Comparison of ENCODE assay signal across 35 cellular contexts in genomic region chr12:106680280-106680679, GRCh38.
DNase-seq lines count a peak whose midpoint lies in the region; ATAC-seq, FAIRE-seq and TF ChIP-seq lines count a peak whose summit lies in the region.
"Had no signal": no experiment of that assay in that cellular context is flagged by ENCODE, and none has a peak within 500 bp of the region (broad histone marks: within the 10 kb centered on the region; RNA-seq: fewer than 3 reads in every experiment).

No MANE protein-coding gene starts in this region.

- no peak for FAIRE-seq in HepG2 (lab: Jason Lieb, UNC)
- FAIRE-seq: A204.1, A549, D721Med had no signal

- H2AFZ ChIP-seq in HepG2 (ENCODE audit: low read length), result no peak overlapping the region

- H3K4me3 ChIP-seq in right lobe of liver, result no peak overlapping the region
- no peak overlapping the region for H3K4me3 ChIP-seq in HepG2 (replicated peaks in 1 of 3; ENCODE audit: insufficient read depth in 1 of 3, low read depth in 2 of 3, low read length in 3 of 3)
- H3K4me3 ChIP-seq: A549; BLaER1; BLaER1 treated with 17β-estradiol and CSF1 and Interleukin-3, amounts not matched to agents 10 nM and 100 nM had no signal

- H4K20me1 ChIP-seq in HepG2 (ENCODE audit: insufficient read depth, low read length), result no peaks in the 10 kb centered on the region
- H4K20me1 ChIP-seq: BLaER1; BLaER1 treated with 17β-estradiol and CSF1 and Interleukin-3, amounts not matched to agents 10 nM and 100 nM had no signal

- peaks cover 4% of the 10 kb centered on the region for H3K9me3 Mint-ChIP-seq in neural crest cell
- no peaks in the 10 kb centered on the region for H3K9me3 Mint-ChIP-seq in activated CD4-positive, alpha-beta T cell treated with anti-CD3 and anti-CD28 coated beads, Interleukin-2, amount 10 ng/mL, durations not matched to agents 7 days and 5 days
- H3K9me3 Mint-ChIP-seq: CD4-positive, alpha-beta memory T cell; CD4-positive, alpha-beta T cell; CD4-positive, CD25-positive, alpha-beta regulatory T cell; CD8-positive, alpha-beta memory T cell; CD8-positive, alpha-beta T cell had no signal

- no peak for TF ChIP-seq POLR2A in right lobe of liver (IDR thresholded peaks at IDR 0.05)
- no peak for TF ChIP-seq POLR2A in HepG2 (IDR thresholded peaks at IDR 0.05; ENCODE audit: insufficient read depth in 1 of 2, low read depth in 2 of 2, low read length in 2 of 2)

- H3K36me3 Mint-ChIP-seq in neural crest cell (ENCODE audit: low read depth), result peaks cover 32% of the 10 kb centered on the region
- no peaks in the 10 kb centered on the region for H3K36me3 Mint-ChIP-seq in activated CD4-positive, alpha-beta T cell treated with anti-CD3 and anti-CD28 coated beads, Interleukin-2, amount 10 ng/mL, durations not matched to agents 7 days and 5 days (ENCODE audit: low read depth)
- H3K36me3 Mint-ChIP-seq: CD14-positive monocyte; CD4-positive, alpha-beta memory T cell; CD4-positive, CD25-positive, alpha-beta regulatory T cell; CD8-positive, alpha-beta T cell had no signal

- no peaks in the 10 kb centered on the region for H3K9me3 ChIP-seq in right lobe of liver
- no peaks in the 10 kb centered on the region for H3K9me3 ChIP-seq in HepG2 (ENCODE audit: low read length)
- H3K9me3 ChIP-seq: A549; BE2C; BLaER1; BLaER1 treated with 17β-estradiol and CSF1 and Interleukin-3, amounts not matched to agents 10 nM and 100 nM; Caco-2 had no signal

- no peak overlapping the region for H3K9ac ChIP-seq in HepG2 (ENCODE audit: insufficient read depth, low read depth, low read length)
- H3K9ac ChIP-seq: BLaER1; BLaER1 treated with 17β-estradiol and CSF1 and Interleukin-3, amounts not matched to agents 10 nM and 100 nM had no signal

- DNase-seq in right lobe of liver (no peak), HepG2 (ENCODE audit: low spot score) (no peak), left lobe of liver (ENCODE audit: low spot score) (no peak), neural crest cell (ENCODE audit: low read depth, low spot score) (no peak), COLO668 (lab: John Stamatoyannopoulos, UW; ENCODE audit: unreplicated experiment) (no peak)
- DNase-seq in activated CD4-positive, alpha-beta T cell treated with anti-CD3 and anti-CD28 coated beads, Interleukin-2, amount 10 ng/mL, durations not matched to agents 7 days and 5 days, result no peak
- DNase-seq: 8988T; ACHN; AML-193; BE2C; C1 segment of cervical spinal cord; Caco-2; Calu3; CD4-positive, alpha-beta memory T cell; CD4-positive, alpha-beta T cell; CD4-positive, CD25-positive, alpha-beta regulatory T cell; CD8-positive, alpha-beta memory T cell; CD8-positive, alpha-beta T cell; COR-L47; DMS 273 treated with DMSO at 0.1 percent for 48 hours; DMS153; DMS53; DMS79; DMS79 treated with DMSO at 0.1 percent for 48 hours; DND-41; EL had no signal

- peak overlapping the region; percentile 54 for H3K27ac Mint-ChIP-seq in neural crest cell (ENCODE audit: unreplicated experiment)
- H3K27ac Mint-ChIP-seq in activated CD4-positive, alpha-beta T cell treated with anti-CD3 and anti-CD28 coated beads, Interleukin-2, amount 10 ng/mL, durations not matched to agents 7 days and 5 days, result no peak overlapping the region
- H3K27ac Mint-ChIP-seq: B cell; CD4-positive, alpha-beta memory T cell; CD4-positive, alpha-beta T cell; CD4-positive, CD25-positive, alpha-beta regulatory T cell; CD8-positive, alpha-beta T cell had no signal

- H3K4me1 ChIP-seq in right lobe of liver, result no peaks in the 10 kb centered on the region
- peaks cover 6% of the 10 kb centered on the region; the same call in 1 of the 2 replicates for H3K4me1 ChIP-seq in HepG2 (ENCODE audit: insufficient read depth, low read length)
- H3K4me1 ChIP-seq: A549; BE2C; BLaER1; BLaER1 treated with 17β-estradiol and CSF1 and Interleukin-3, amounts not matched to agents 10 nM and 100 nM; Caco-2 had no signal

- no peaks in the 10 kb centered on the region for H3K27me3 ChIP-seq in right lobe of liver
- peaks cover 3 to 5% of the 10 kb centered on the region in 2 experiments; a peak in 2 of 5 replicates for H3K27me3 ChIP-seq in HepG2 (ENCODE audit: control insufficient read depth in 1 of 2, insufficient read depth in 2 of 2, low read length in 2 of 2)
- H3K27me3 ChIP-seq: BE2C; BLaER1; BLaER1 treated with 17β-estradiol and CSF1 and Interleukin-3, amounts not matched to agents 10 nM and 100 nM had no signal

- no peaks in the 10 kb centered on the region for H3K36me3 ChIP-seq in right lobe of liver
- no peaks in the 10 kb centered on the region for H3K36me3 ChIP-seq in HepG2 (replicated peaks in 1 of 2; ENCODE audit: control insufficient read depth in 1 of 2, insufficient read depth in 2 of 2, low read length in 2 of 2)
- H3K36me3 ChIP-seq: BE2C; BLaER1; BLaER1 treated with 17β-estradiol and CSF1 and Interleukin-3, amounts not matched to agents 10 nM and 100 nM had no signal

- CTCF ChIA-PET in HepG2 (lab: Yijun Ruan, JAX; ENCODE audit: low intra/inter-chr PET ratio, low total read pairs), result no interaction called here
- CTCF ChIA-PET in activated CD4-positive, alpha-beta T cell treated with anti-CD3 and anti-CD28 coated beads, Interleukin-2, amount 10 ng/mL, durations not matched to agents 7 days and 5 days (lab: Charles Lee), result interaction anchor here (0.6 kb wide), 1 partner anchor 69 kb away, joined by 3 read pairs; no protein-coding TSS in a partner anchor

- TF ChIP-seq EP300 in HepG2 (IDR thresholded peaks at IDR 0.05; ENCODE audit: low read depth in 2 of 2, low read length in 2 of 2) (no peak), HepG2 (CRISPR knock-in tag; IDR thresholded peaks at IDR 0.05; ENCODE audit: borderline replicate concordance) (no peak)

- H3K79me2 ChIP-seq in HepG2 (ENCODE audit: insufficient read depth, low read length), result no peaks in the 10 kb centered on the region

- intact Hi-C loops in right lobe of liver (cut with DNase I) (no loop called here), HepG2 (cut with micrococcal nuclease; ENCODE audit: unreplicated experiment) (loop anchor here (5.0 kb wide), 1 partner anchor 237 kb away; no protein-coding TSS in a partner anchor)

- H3K4me1 Mint-ChIP-seq in neural crest cell, result peaks cover 57% of the 10 kb centered on the region
- H3K4me1 Mint-ChIP-seq in activated CD4-positive, alpha-beta T cell treated with anti-CD3 and anti-CD28 coated beads, Interleukin-2, amount 10 ng/mL, durations not matched to agents 7 days and 5 days, result no peaks in the 10 kb centered on the region
- H3K4me1 Mint-ChIP-seq: B cell; CD14-positive monocyte; CD4-positive, CD25-positive, alpha-beta regulatory T cell had no signal

- no peak for TF ChIP-seq CTCF in right lobe of liver (IDR thresholded peaks at IDR 0.05)
- no peak for TF ChIP-seq CTCF in HepG2 (CRISPR knock-in tag; IDR thresholded peaks at IDR 0.05)
- no peak for TF ChIP-seq CTCF in neural crest cell (conservative IDR thresholded peaks at IDR 0.05)

- POLR2A ChIA-PET in HepG2 (lab: Yijun Ruan, JAX), result no interaction called here
- POLR2A ChIA-PET in activated CD4-positive, alpha-beta T cell treated with anti-CD3 and anti-CD28 coated beads, Interleukin-2, amount 10 ng/mL, durations not matched to agents 7 days and 5 days (lab: Charles Lee), result no interaction called here

- H3K27me3 Mint-ChIP-seq in neural crest cell (ENCODE audit: low read depth), result no peaks in the 10 kb centered on the region
- no peaks in the 10 kb centered on the region for H3K27me3 Mint-ChIP-seq in activated CD4-positive, alpha-beta T cell treated with anti-CD3 and anti-CD28 coated beads, Interleukin-2, amount 10 ng/mL, durations not matched to agents 7 days and 5 days
- H3K27me3 Mint-ChIP-seq: CD4-positive, alpha-beta T cell had no signal

- peak in 3 of 4 donors; percentile 27 to 63 (median 46) for ATAC-seq in right lobe of liver
- no peak for ATAC-seq in HepG2
- ATAC-seq in left lobe of liver, result peak; percentile 60
- ATAC-seq: A549; CD8-positive, alpha-beta T cell had no signal

- in situ Hi-C loops in HepG2 (cut with HindIII; ENCODE audit: extremely low pct_ligation_motif_present, low pct_unique_long_range_greater_than_20kb), result no loop called here

- no peak for TF ChIP-seq RAD21 in HepG2 (CRISPR knock-in tag; IDR thresholded peaks at IDR 0.05)

- no TSS peak for BruUV-seq in HepG2 (replicated peaks; lab: Mats Ljungman, UMichigan)

- H3K27ac ChIP-seq in right lobe of liver (no peak overlapping the region), HepG2 (ENCODE audit: extremely low read length, insufficient read depth, low read length) (no peak overlapping the region)
- H3K27ac ChIP-seq: 22Rv1; A549; BLaER1; BLaER1 treated with 17β-estradiol and CSF1 and Interleukin-3, amounts not matched to agents 10 nM and 100 nM; C4-2B had no signal

- no peak overlapping the region for H3K4me3 Mint-ChIP-seq in neural crest cell
- no peak overlapping the region for H3K4me3 Mint-ChIP-seq in activated CD4-positive, alpha-beta T cell treated with anti-CD3 and anti-CD28 coated beads, Interleukin-2, amount 10 ng/mL, durations not matched to agents 7 days and 5 days
- H3K4me3 Mint-ChIP-seq: B cell; CD14-positive monocyte; CD4-positive, alpha-beta memory T cell; CD4-positive, alpha-beta T cell; CD4-positive, CD25-positive, alpha-beta regulatory T cell; CD8-positive, alpha-beta memory T cell; CD8-positive, alpha-beta T cell had no signal

- H3K4me2 ChIP-seq in HepG2 (ENCODE audit: low read depth, low read length), result no peak overlapping the region
- H3K4me2 ChIP-seq: A549; BLaER1; BLaER1 treated with 17β-estradiol and CSF1 and Interleukin-3, amounts not matched to agents 10 nM and 100 nM had no signal

TF ChIP-seq in HepG2, 621 proteins besides CTCF, POLR2A, EP300 and RAD21:
- no peak for TF ChIP-seq ETS1 (CRISPR knock-in tag; IDR thresholded peaks at IDR 0.05)
- no peak for TF ChIP-seq SP5 (CRISPR knock-in tag; IDR thresholded peaks at IDR 0.05; ENCODE audit: borderline replicate concordance, low read depth)
